Comparison of ENCODE assay signal across 2 cellular contexts in the genomic region with DNA sequence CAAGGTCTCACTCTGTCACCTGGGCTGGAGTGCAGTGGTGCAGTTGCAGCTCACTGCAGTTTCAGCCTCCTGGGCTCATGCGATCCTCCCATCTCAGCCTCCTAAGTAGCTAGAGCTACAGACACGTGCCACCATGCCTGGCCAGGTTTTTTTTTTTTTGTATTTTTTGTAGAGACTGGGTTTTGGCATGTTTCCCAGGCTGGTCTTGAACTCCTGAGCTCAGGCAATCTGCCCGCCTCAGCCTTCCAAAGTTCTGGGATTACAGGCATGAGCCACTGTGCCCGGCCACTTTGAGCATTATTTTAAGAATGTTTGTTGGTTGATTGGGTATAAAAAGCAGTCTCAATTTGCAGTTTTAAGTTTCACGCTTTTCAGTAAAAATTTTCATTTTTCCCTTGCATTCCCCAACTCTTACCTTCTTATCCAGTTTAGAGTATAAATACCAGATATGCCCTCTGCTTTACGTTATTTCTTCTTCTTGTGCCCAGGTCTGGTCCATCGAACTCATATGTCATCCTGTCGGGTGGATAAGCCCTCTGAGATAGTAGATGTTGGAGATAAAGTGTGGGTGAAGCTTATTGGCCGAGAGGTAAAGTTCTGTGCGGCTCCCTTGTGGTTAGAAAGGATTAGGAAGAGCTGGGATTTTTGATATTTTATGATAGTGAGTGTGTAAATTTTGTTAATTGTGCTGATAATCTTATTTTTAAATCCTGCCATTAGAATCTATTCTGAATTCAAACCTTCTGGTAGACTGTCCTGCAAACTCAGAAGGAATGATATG.
TF ChIP-seq lines count a peak whose summit lies in the region.

No MANE protein-coding gene starts in this region.

TF ChIP-seq in liver, 16 proteins besides CTCF, POLR2A, EP300 and RAD21:
- peak; percentile 17 to 50 for TF ChIP-seq HNF4A (conservative IDR thresholded peaks at IDR 0.05)
- no peak for TF ChIP-seq NR2F2 (IDR thresholded peaks at IDR 0.05)

TF ChIP-seq in HepG2, 621 proteins besides CTCF, POLR2A, EP300 and RAD21:
- TF ChIP-seq, protein P1, sequence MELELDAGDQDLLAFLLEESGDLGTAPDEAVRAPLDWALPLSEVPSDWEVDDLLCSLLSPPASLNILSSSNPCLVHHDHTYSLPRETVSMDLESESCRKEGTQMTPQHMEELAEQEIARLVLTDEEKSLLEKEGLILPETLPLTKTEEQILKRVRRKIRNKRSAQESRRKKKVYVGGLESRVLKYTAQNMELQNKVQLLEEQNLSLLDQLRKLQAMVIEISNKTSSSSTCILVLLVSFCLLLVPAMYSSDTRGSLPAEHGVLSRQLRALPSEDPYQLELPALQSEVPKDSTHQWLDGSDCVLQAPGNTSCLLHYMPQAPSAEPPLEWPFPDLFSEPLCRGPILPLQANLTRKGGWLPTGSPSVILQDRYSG (CRISPR knock-in tag; IDR thresholded peaks at IDR 0.05), result no peak
- TF ChIP-seq ZNF878 (CRISPR knock-in tag; IDR thresholded peaks at IDR 0.05), result no peak
- TF ChIP-seq DBP (CRISPR knock-in tag; IDR thresholded peaks at IDR 0.05; ENCODE audit: not compliant biosample characterization), result no peak
- no peak for TF ChIP-seq HOXA7 (CRISPR knock-in tag; IDR thresholded peaks at IDR 0.05)
- no peak for TF ChIP-seq ZBTB10 (CRISPR knock-in tag; IDR thresholded peaks at IDR 0.05; ENCODE audit: borderline replicate concordance)
- TF ChIP-seq ZNF883 (CRISPR knock-in tag; IDR thresholded peaks at IDR 0.05; ENCODE audit: not compliant biosample characterization), result no peak
- TF ChIP-seq ZNF350 (CRISPR knock-in tag; IDR thresholded peaks at IDR 0.05; ENCODE audit: borderline replicate concordance, low read depth), result no peak
- no peak for TF ChIP-seq ZNF615 (CRISPR knock-in tag; IDR thresholded peaks at IDR 0.05; ENCODE audit: borderline replicate concordance)
